Comparison of ENCODE assay signal across 8 cellular contexts in genomic region chr9:100352201-100352726, GRCh38.
DNase-seq lines count a peak whose midpoint lies in the region; ATAC-seq and TF ChIP-seq lines count a peak whose summit lies in the region.

No MANE protein-coding gene starts in this region.

- peak; percentile 12 for DNase-seq in GM04504 (ENCODE audit: low read depth)
- peak; percentile 81 for DNase-seq in activated CD8-positive, alpha-beta memory T cell treated with anti-CD3 and anti-CD28 coated beads for 24 hours
- peak; percentile 68 to 75 for DNase-seq in erythroblast (lab: John Stamatoyannopoulos, UW)
- DNase-seq in NCI-H226, result no peak

- H3K9me3 ChIP-seq in muscle layer of duodenum (ENCODE audit: control insufficient read depth in 1 of 2, low read length in 2 of 2), result no peaks in the 10 kb centered on the region
- H3K9me3 ChIP-seq in subcutaneous abdominal adipose tissue (ENCODE audit: control insufficient read depth in 5 of 5, low read length in 5 of 5), result no peaks in the 10 kb centered on the region

- peak; percentile 34 for ATAC-seq in GM21737 (IDR thresholded peaks at IDR 0.05; ENCODE audit: unreplicated experiment)

- H3K27ac ChIP-seq in muscle layer of duodenum (ENCODE audit: low read length) (peak overlapping the region; percentile 49), subcutaneous abdominal adipose tissue (ENCODE audit: low read depth, low read length) (peak overlapping the region; percentile 69)

- TF ChIP-seq RAD21 in Ishikawa (IDR thresholded peaks at IDR 0.05; ENCODE audit: low read depth), result no peak

- peak; percentile 10 for TF ChIP-seq EP300 in Ishikawa (IDR thresholded peaks at IDR 0.05; ENCODE audit: borderline replicate concordance)

- H3K36me3 ChIP-seq in muscle layer of duodenum (ENCODE audit: control insufficient read depth in 1 of 2, insufficient read depth in 2 of 2, low read length in 2 of 2) (no peaks in the 10 kb centered on the region), subcutaneous abdominal adipose tissue (ENCODE audit: control insufficient read depth in 5 of 5, insufficient read depth in 5 of 5, low read length in 5 of 5) (no peaks in the 10 kb centered on the region)

- no peaks in the 10 kb centered on the region for H3K27me3 ChIP-seq in muscle layer of duodenum (ENCODE audit: low read depth, low read length)
- no peaks in the 10 kb centered on the region for H3K27me3 ChIP-seq in subcutaneous abdominal adipose tissue (ENCODE audit: control insufficient read depth in 5 of 5, insufficient read depth in 4 of 5, low read length in 5 of 5)

- H3K4me3 ChIP-seq in muscle layer of duodenum (ENCODE audit: low read depth in 1 of 2, low read length in 2 of 2) (peak overlapping the region; percentile 85 to 97), subcutaneous abdominal adipose tissue (ENCODE audit: low read depth in 1 of 5, low read length in 5 of 5) (peak overlapping the region; percentile 83 to 95 (median 88))

- H3K4me1 ChIP-seq in muscle layer of duodenum (ENCODE audit: control insufficient read depth in 1 of 2, insufficient read depth in 2 of 2, low read length in 2 of 2) (peaks cover 5 to 17% of the 10 kb centered on the region in 2 donors), subcutaneous abdominal adipose tissue (ENCODE audit: control insufficient read depth in 5 of 5, insufficient read depth in 5 of 5, low read length in 5 of 5) (peaks cover 0 to 24% (median 21%) of the 10 kb centered on the region in 5 donors)

- TF ChIP-seq POLR2A in erythroblast (IDR thresholded peaks at IDR 0.05; ENCODE audit: low read length), result no peak

- H3K9ac ChIP-seq in subcutaneous abdominal adipose tissue (ENCODE audit: low read length in 5 of 5), result peak overlapping the region; percentile 16 to 93 (median 87)

TF ChIP-seq in Ishikawa, 13 proteins besides CTCF, POLR2A, EP300 and RAD21:
- TF ChIP-seq CREB1 (IDR thresholded peaks at IDR 0.05; ENCODE audit: low read depth) (no peak), TEAD4 (IDR thresholded peaks at IDR 0.05) (no peak), EGR1 (IDR thresholded peaks at IDR 0.05) (peak; percentile 94), TAF1 (IDR thresholded peaks at IDR 0.05; ENCODE audit: low read depth) (no peak), NFIC (IDR thresholded peaks at IDR 0.05) (peak; percentile 6; the same call in 1 of the 2 replicates), FOXM1 (IDR thresholded peaks at IDR 0.05; ENCODE audit: borderline replicate concordance, low read depth) (no peak), TCF12 (IDR thresholded peaks at IDR 0.05; ENCODE audit: low read depth) (no peak)
